19 cellular contexts compared by ENCODE assay signal in the genomic region with DNA sequence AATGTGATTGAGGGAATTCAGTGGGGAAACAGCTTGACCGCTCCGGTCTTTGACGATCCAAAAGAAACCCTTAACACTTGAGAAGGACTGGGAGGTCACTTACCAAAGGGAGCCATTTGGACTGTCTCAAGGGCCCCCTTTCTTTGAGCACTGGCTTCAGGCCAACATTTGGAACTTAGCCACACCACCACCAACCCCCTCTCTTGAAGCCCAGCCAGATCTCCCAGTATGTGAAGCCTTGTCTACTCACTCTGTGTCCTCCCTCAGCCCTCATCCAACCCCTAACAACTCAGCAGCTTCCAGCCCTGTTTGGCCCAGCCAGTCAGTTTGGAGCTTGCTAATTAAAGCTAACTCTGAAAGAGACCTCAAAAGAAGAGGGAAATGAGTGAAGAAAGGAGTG. TPM values are rescaled to one million over a fixed set of nuclear protein-coding genes. Genes with fewer than 3 reads are reported as not detected.
DNase-seq lines count a peak whose midpoint lies in the region; ATAC-seq and TF ChIP-seq lines count a peak whose summit lies in the region.
"Had no signal": no experiment of that assay in that cellular context is flagged by ENCODE, and none has a peak within 500 bp of the region (broad histone marks: within the 10 kb centered on the region; RNA-seq: fewer than 3 reads in every experiment).

No MANE protein-coding gene starts in this region.

- H3K4me1 ChIP-seq in CD4-positive, CD25-positive, alpha-beta regulatory T cell (ENCODE audit: control insufficient read depth, insufficient read depth, low read length, poor library complexity, severe bottlenecking), result peaks cover 37% of the 10 kb centered on the region

- no peak for DNase-seq in CD4-positive, CD25-positive, alpha-beta regulatory T cell
- DNase-seq in cardiac fibroblast (ENCODE audit: low read depth in 2 of 2) (peak; percentile 19 to 76), left ventricle myocardium superior (peak; percentile 64), sciatic nerve (ENCODE audit: low spot score) (peak; percentile 82), COR-L47 (lab: John Stamatoyannopoulos, UW) (no peak), GOT3 (lab: John Stamatoyannopoulos, UW) (no peak), DMS53 treated with DMSO at 0.1 percent for 48 hours (lab: John Stamatoyannopoulos, UW; ENCODE audit: unreplicated experiment) (no peak)
- DNase-seq: activated CD4-positive, alpha-beta T cell treated with anti-CD3 and anti-CD28 coated beads for 48 hours; activated naive CD4-positive, alpha-beta T cell treated with anti-CD3 and anti-CD28 coated beads, Interleukin-2, amount 50 U/mL, for 16 hours; endodermal cell; H9; Karpas-422; left lung; NCI-H1105 treated with DMSO at 0.1 percent for 48 hours had no signal

- peaks cover 7% of the 10 kb centered on the region for H3K27me3 ChIP-seq in CD4-positive, CD25-positive, alpha-beta regulatory T cell (ENCODE audit: control insufficient read depth, insufficient read depth, low read length)

- H3K9me3 ChIP-seq in CD4-positive, CD25-positive, alpha-beta regulatory T cell (ENCODE audit: control insufficient read depth in 2 of 2, low read length in 2 of 2), result no peaks in the 10 kb centered on the region
- H3K9me3 ChIP-seq: left lung had no signal

- peaks cover 4% of the 10 kb centered on the region for H3K36me3 Mint-ChIP-seq in CD4-positive, CD25-positive, alpha-beta regulatory T cell
- H3K36me3 Mint-ChIP-seq: stimulated activated memory B cell treated with anti-CD40 and anti-IgM and Interleukin-4, amounts not matched to agents 10 μg/mL and 1 μg/mL and 100 μg/mL, for 72 hours had no signal

- H3K27me3 Mint-ChIP-seq in CD4-positive, CD25-positive, alpha-beta regulatory T cell, result peaks cover 39% of the 10 kb centered on the region

- peak overlapping the region in 2 of 3 donors; percentile 64 to 72 for H3K27ac Mint-ChIP-seq in CD4-positive, CD25-positive, alpha-beta regulatory T cell
- H3K27ac Mint-ChIP-seq: CD14-positive monocyte; endodermal cell; stimulated activated memory B cell treated with anti-CD40 and anti-IgM and Interleukin-4, amounts not matched to agents 10 μg/mL and 1 μg/mL and 100 μg/mL, for 72 hours had no signal

- TF ChIP-seq CTCF in cardiac fibroblast (IDR thresholded peaks at IDR 0.05; ENCODE audit: low read depth, low read length), result no peak

- no peak overlapping the region for H3K27ac ChIP-seq in CD4-positive, CD25-positive, alpha-beta regulatory T cell (ENCODE audit: insufficient read depth, low read length, poor library complexity, severe bottlenecking)
- H3K27ac ChIP-seq: left lung, parathyroid adenoma had no signal

- H3K4me3 ChIP-seq in CD4-positive, CD25-positive, alpha-beta regulatory T cell (ENCODE audit: low read depth, low read length), result no peak overlapping the region
- no peak overlapping the region for H3K4me3 ChIP-seq in cardiac fibroblast (replicated peaks in 1 of 2; ENCODE audit: low read depth in 2 of 2, low read length in 2 of 2)
- H3K4me3 ChIP-seq: left lung had no signal

- ATAC-seq in CD4-positive, CD25-positive, alpha-beta regulatory T cell (ENCODE audit: low read depth in 2 of 2), result no peak
- ATAC-seq in left ventricle myocardium superior, result peak; percentile 58
- ATAC-seq in sciatic nerve, result peak; percentile 7
- no peak for ATAC-seq in HG03175 (IDR thresholded peaks at IDR 0.05; ENCODE audit: unreplicated experiment)
- ATAC-seq: left lung; Panc1; stimulated activated memory B cell treated with anti-CD40 and anti-IgM and Interleukin-4, amounts not matched to agents 10 μg/mL and 1 μg/mL and 100 μg/mL, for 72 hours had no signal

- H3K4me1 Mint-ChIP-seq in CD4-positive, CD25-positive, alpha-beta regulatory T cell, result peaks cover 8 to 35% (median 22%) of the 10 kb centered on the region in 4 donors

- no peaks in the 10 kb centered on the region for H3K36me3 ChIP-seq in CD4-positive, CD25-positive, alpha-beta regulatory T cell (ENCODE audit: control insufficient read depth, insufficient read depth, low read length)
- H3K36me3 ChIP-seq: left lung had no signal

- H3K9me3 Mint-ChIP-seq in CD4-positive, CD25-positive, alpha-beta regulatory T cell, result peaks cover 0 to 3% (median 0%) of the 10 kb centered on the region in 7 donors
- H3K9me3 Mint-ChIP-seq: endodermal cell; stimulated activated memory B cell treated with anti-CD40 and anti-IgM and Interleukin-4, amounts not matched to agents 10 μg/mL and 1 μg/mL and 100 μg/mL, for 72 hours had no signal

- intact Hi-C loops in left ventricle myocardium superior (cut with micrococcal nuclease), result no loop called here
- intact Hi-C loops in sciatic nerve (cut with DNase I), result no loop called here

- peak overlapping the region in 2 of 4 donors; percentile 23 to 40 for H3K4me3 Mint-ChIP-seq in CD4-positive, CD25-positive, alpha-beta regulatory T cell
- H3K4me3 Mint-ChIP-seq: endodermal cell; H9; stimulated activated memory B cell treated with anti-CD40 and anti-IgM and Interleukin-4, amounts not matched to agents 10 μg/mL and 1 μg/mL and 100 μg/mL, for 72 hours had no signal

RNA-seq across cellular contexts. Expression of a gene that starts 3.7 kb away (rescaled TPM):
- 60.1 TPM for total RNA-seq in CD4-positive, CD25-positive, alpha-beta regulatory T cell
- polyA plus RNA-seq in CD4-positive, CD25-positive, alpha-beta regulatory T cell, result 100 to 1,000 TPM in 3 of 4 donors, 10 to 100 TPM in 1; 83.6 to 128 (median 112) TPM
- total RNA-seq in left ventricle myocardium superior (124 TPM), sciatic nerve (171 TPM)

RNA-seq across cellular contexts. Expression of a gene that starts 4.5 kb away (rescaled TPM):
- 0.76 TPM for total RNA-seq in CD4-positive, CD25-positive, alpha-beta regulatory T cell
- polyA plus RNA-seq in CD4-positive, CD25-positive, alpha-beta regulatory T cell, result under 1 TPM in 1 of 4 donors, not detected in 3; 0.29 TPM
- total RNA-seq in left ventricle myocardium superior (488 TPM), sciatic nerve (307 TPM)

RNA-seq across cellular contexts. Expression of a gene that starts 8.0 kb away (rescaled TPM):
- total RNA-seq in CD4-positive, CD25-positive, alpha-beta regulatory T cell, result 10.1 TPM
- 1 to 10 TPM in 3 of 4 donors, under 1 TPM in 1; 0.94 to 1.6 (median 1.4) TPM for polyA plus RNA-seq in CD4-positive, CD25-positive, alpha-beta regulatory T cell
- total RNA-seq in left ventricle myocardium superior (13.5 TPM), sciatic nerve (23.3 TPM)

RNA-seq across cellular contexts. Expression of a gene that starts 16.7 kb away (rescaled TPM):
- 46.4 TPM for total RNA-seq in CD4-positive, CD25-positive, alpha-beta regulatory T cell
- 100 to 1,000 TPM; 145 to 205 (median 180) TPM for polyA plus RNA-seq in CD4-positive, CD25-positive, alpha-beta regulatory T cell
- total RNA-seq in left ventricle myocardium superior (733 TPM), sciatic nerve (870 TPM)

RNA-seq across cellular contexts. Expression of a gene that starts 30.8 kb away (rescaled TPM):
- 7.4 TPM for total RNA-seq in CD4-positive, CD25-positive, alpha-beta regulatory T cell
- polyA plus RNA-seq in CD4-positive, CD25-positive, alpha-beta regulatory T cell, result 1 to 10 TPM in 1 of 4 donors, under 1 TPM in 3; 0.56 to 1.2 (median 0.66) TPM
- total RNA-seq in left ventricle myocardium superior (8.9 TPM), sciatic nerve (10.0 TPM)

Comparison
In these comparisons a context has a peak if more than half of its experiments do, and no peak if none do; other contexts are left out.
1. ATAC-seq: peak in left ventricle myocardium superior (single experiment) and sciatic nerve (single experiment); none in CD4-positive, CD25-positive, alpha-beta regulatory T cell (0 of 2) and HG03175 (single experiment).
2. DNase-seq: peak in cardiac fibroblast (2 of 2), left ventricle myocardium superior (single experiment) and sciatic nerve (single experiment); none in CD4-positive, CD25-positive, alpha-beta regulatory T cell (0 of 3), COR-L47 (single experiment), GOT3 (single experiment) and DMS53 treated with DMSO at 0.1 percent for 48 hours (single experiment).
3. RNA of a gene that starts 4.5 kb away (total RNA-seq): 488 TPM in left ventricle myocardium superior (single experiment) and 307 TPM in sciatic nerve (single experiment); 0.76 TPM in CD4-positive, CD25-positive, alpha-beta regulatory T cell (single experiment); every median in the first group is over 100 times any median in the second.